Comparison of ENCODE assay signal across 9 cellular contexts in the genomic region with DNA sequence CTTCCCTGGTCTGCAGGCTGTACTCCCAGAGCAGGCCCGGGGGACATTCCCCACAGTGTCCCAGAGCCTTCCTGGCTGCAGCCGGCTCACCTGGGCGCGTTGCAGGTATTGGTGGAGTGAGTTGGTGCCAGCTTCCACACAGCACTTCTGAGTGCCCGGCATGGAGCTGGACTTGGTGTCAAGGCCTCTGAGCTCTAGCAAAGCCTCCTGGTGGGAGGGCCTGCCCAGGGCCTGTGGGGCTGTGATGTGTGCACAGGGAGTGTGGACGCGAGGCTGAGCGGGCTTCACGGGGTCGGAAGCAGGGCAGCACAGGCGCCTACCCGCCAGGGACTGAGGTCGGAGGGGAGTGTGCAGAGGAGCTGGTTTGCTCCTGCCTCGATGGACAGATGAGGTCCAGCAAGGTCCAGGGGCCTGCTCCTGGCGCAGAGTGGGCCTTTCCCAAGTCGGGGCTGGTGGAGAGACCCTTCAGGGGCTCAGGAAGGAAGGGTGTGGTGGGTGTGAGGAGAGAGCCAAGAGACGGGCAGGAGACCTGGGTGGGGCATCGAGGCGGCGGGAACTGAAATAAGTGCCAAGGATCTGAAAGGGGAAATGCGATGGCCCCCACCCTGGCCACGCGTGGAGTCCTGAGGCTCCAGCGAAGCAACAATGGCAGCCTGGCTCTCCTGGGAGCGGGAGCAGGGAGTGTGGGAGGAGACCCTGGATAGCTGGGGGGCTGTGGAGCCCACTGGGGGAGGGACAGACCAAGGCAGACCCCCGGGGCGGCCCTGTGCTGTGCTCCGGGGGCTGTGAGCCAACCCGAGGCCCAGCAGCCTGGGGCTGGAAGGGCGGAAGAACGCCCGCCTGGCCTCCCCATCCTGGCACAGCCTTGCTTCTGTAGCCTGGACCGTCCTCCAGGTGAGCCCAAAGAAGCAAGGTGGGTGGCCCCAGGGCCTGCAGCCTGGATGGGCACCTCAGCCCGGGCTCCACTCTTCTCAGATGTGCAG.
A peak's percentile ranks its signal among the peaks of the same experiment; 100 is the strongest.
DNase-seq lines count a peak whose midpoint lies in the region; ATAC-seq and TF ChIP-seq lines count a peak whose summit lies in the region.
"Had no signal": no experiment of that assay in that cellular context is flagged by ENCODE, and none has a peak within 500 bp of the region (broad histone marks: within the 10 kb centered on the region; RNA-seq: fewer than 3 reads in every experiment).

No MANE protein-coding gene starts in this region.

- H3K4me3 ChIP-seq in A673 (ENCODE audit: low read depth, low read length, poor library complexity, severe bottlenecking) = no peak overlapping the region
- no peak overlapping the region for H3K4me3 ChIP-seq in HL-60 (replicated peaks; ENCODE audit: insufficient read depth, low read length)

- H3K27ac Mint-ChIP-seq in chondrocyte (ENCODE audit: unreplicated experiment) (peak overlapping the region; percentile 85), neural crest cell (ENCODE audit: unreplicated experiment) (peak overlapping the region; percentile 67)

- intact Hi-C loops in A673 (cut with micrococcal nuclease; ENCODE audit: unreplicated experiment) = loop anchor here (5.0 kb wide), 1 partner anchor 37 kb away; no protein-coding TSS in a partner anchor

- no peaks in the 10 kb centered on the region for H3K27me3 ChIP-seq in A673 (replicated peaks; ENCODE audit: insufficient read depth, low read depth, low read length, poor library complexity)
- no peaks in the 10 kb centered on the region for H3K27me3 ChIP-seq in HL-60 (ENCODE audit: insufficient read depth, poor library complexity, severe bottlenecking)

- H3K4me1 Mint-ChIP-seq in chondrocyte (ENCODE audit: low read depth) (peaks cover 51% of the 10 kb centered on the region), neural crest cell (peaks cover 16% of the 10 kb centered on the region)

- no peak for DNase-seq in A673 (ENCODE audit: low spot score)
- no peak for DNase-seq in HL-60 (ENCODE audit: low read depth in 1 of 2, low spot score in 1 of 2)
- DNase-seq in chondrocyte (ENCODE audit: low spot score) = no peak
- DNase-seq in neural crest cell (ENCODE audit: low read depth, low spot score) = no peak
- DNase-seq in putamen (ENCODE audit: low spot score) = no peak
- DNase-seq in DMS53 (lab: John Stamatoyannopoulos, UW) = no peak
- DNase-seq: DMS153 had no signal

- no peak overlapping the region for H3K4me3 Mint-ChIP-seq in chondrocyte (ENCODE audit: unreplicated experiment)
- H3K4me3 Mint-ChIP-seq in neural crest cell = no peak overlapping the region

- no peak for TF ChIP-seq CTCF in A673 (conservative IDR thresholded peaks at IDR 0.05; ENCODE audit: low read depth, low read length)
- TF ChIP-seq CTCF in HL-60 (IDR thresholded peaks at IDR 0.05; ENCODE audit: insufficient read depth, low read length) = no peak
- TF ChIP-seq CTCF in chondrocyte (IDR thresholded peaks at IDR 0.05) = no peak
- TF ChIP-seq CTCF in neural crest cell (conservative IDR thresholded peaks at IDR 0.05) = no peak

- CTCF ChIA-PET in A673 (lab: Charles Lee) = no interaction called here

- peaks cover 49% of the 10 kb centered on the region for H3K4me1 ChIP-seq in A673 (ENCODE audit: insufficient read depth, low read length, poor library complexity, severe bottlenecking)

- H3K9me3 ChIP-seq in A673 (ENCODE audit: low read depth, low read length, poor library complexity, severe bottlenecking) = no peaks in the 10 kb centered on the region

- no peaks in the 10 kb centered on the region for H3K36me3 ChIP-seq in A673 (ENCODE audit: insufficient read depth, low read length, poor library complexity, severe bottlenecking)

- no peaks in the 10 kb centered on the region for H3K36me3 Mint-ChIP-seq in chondrocyte (ENCODE audit: low read depth)
- H3K36me3 Mint-ChIP-seq in neural crest cell (ENCODE audit: low read depth) = no peaks in the 10 kb centered on the region

- POLR2A ChIA-PET in A673 (lab: Charles Lee; ENCODE audit: low non-redundant PET) = no interaction called here

- H3K27ac ChIP-seq in A673 (ENCODE audit: low read depth, low read length, poor library complexity, severe bottlenecking) = peak overlapping the region; percentile 90
- H3K27ac ChIP-seq in HL-60 (replicated peaks) = peak overlapping the region; percentile 89

- H3K9me3 Mint-ChIP-seq in chondrocyte (ENCODE audit: low read depth) = no peaks in the 10 kb centered on the region
- no peaks in the 10 kb centered on the region for H3K9me3 Mint-ChIP-seq in neural crest cell

- no TSS peak for BruUV-seq in A673 (replicated peaks; lab: Mats Ljungman, UMichigan)

- no peak for ATAC-seq in HG02973 (IDR thresholded peaks at IDR 0.05; ENCODE audit: unreplicated experiment)
- no peak for ATAC-seq in HG03442 (IDR thresholded peaks at IDR 0.05; ENCODE audit: unreplicated experiment)

- H3K27me3 Mint-ChIP-seq in chondrocyte (ENCODE audit: low read depth) (no peaks in the 10 kb centered on the region), neural crest cell (ENCODE audit: low read depth) (no peaks in the 10 kb centered on the region)
